26 cellular contexts compared by ENCODE assay signal in genomic region chr12:96293093-96293492, GRCh38.
DNase-seq lines count a peak whose midpoint lies in the region; ATAC-seq, FAIRE-seq and TF ChIP-seq lines count a peak whose summit lies in the region.
"Had no signal": no experiment of that assay in that cellular context is flagged by ENCODE, and none has a peak within 500 bp of the region (broad histone marks: within the 10 kb centered on the region; RNA-seq: fewer than 3 reads in every experiment).

No MANE protein-coding gene starts in this region.

- DNase-seq in WTC11 (ENCODE audit: low spot score) (no peak), K562 (ENCODE audit: extremely low read depth in 1 of 4, low spot score in 3 of 4) (no peak), immature natural killer cell (no peak), H54 (ENCODE audit: insufficient read length, low spot score) (no peak)
- DNase-seq: 8988T; ACHN; BE2C; C1 segment of cervical spinal cord; CD4-positive, alpha-beta memory T cell; CD4-positive, CD25-positive, alpha-beta regulatory T cell; CD8-positive, alpha-beta memory T cell; COR-L47; DMS 273 treated with DMSO at 0.1 percent for 48 hours; DMS153; DMS53; DMS79; DND-41; EL; GDM1 had no signal

- no peaks in the 10 kb centered on the region for H3K9me1 ChIP-seq in K562 (ENCODE audit: control insufficient read depth, insufficient read depth, low read length)

- H3K27me3 Mint-ChIP-seq in WTC11 (ENCODE audit: low read depth) (no peaks in the 10 kb centered on the region), immature natural killer cell (ENCODE audit: low read depth in 3 of 3) (peaks cover 0 to 2% (median 0%) of the 10 kb centered on the region in 3 donors)
- H3K27me3 Mint-ChIP-seq: CD4-positive, alpha-beta memory T cell; CD4-positive, CD25-positive, alpha-beta regulatory T cell; CD8-positive, alpha-beta memory T cell had no signal

- no peak overlapping the region for H2AFZ ChIP-seq in K562 (ENCODE audit: low read depth, low read length)

- BruUV-seq in K562 (replicated peaks; lab: Mats Ljungman, UMichigan): no TSS peak

- CTCF ChIA-PET in WTC11 (lab: Charles Lee): no interaction called here
- CTCF ChIA-PET in K562 (lab: Yijun Ruan, JAX; ENCODE audit: low intra/inter-chr PET ratio): interaction anchor here (0.7 kb wide), 1 partner anchor 11 kb away, joined by 3 read pairs; no protein-coding TSS in a partner anchor

- no peak overlapping the region for H3K27ac Mint-ChIP-seq in WTC11
- H3K27ac Mint-ChIP-seq in immature natural killer cell: peak overlapping the region in 4 of 6 donors; percentile 19 to 67 (median 35)
- H3K27ac Mint-ChIP-seq: CD14-positive monocyte; CD4-positive, CD25-positive, alpha-beta regulatory T cell had no signal

- no peak for TF ChIP-seq EP300 in K562 (IDR thresholded peaks at IDR 0.05; ENCODE audit: low read length)

- H3K4me3 Mint-ChIP-seq in WTC11 (no peak overlapping the region), immature natural killer cell (no peak overlapping the region)
- H3K4me3 Mint-ChIP-seq: CD14-positive monocyte; CD4-positive, alpha-beta memory T cell; CD4-positive, CD25-positive, alpha-beta regulatory T cell; CD8-positive, alpha-beta memory T cell had no signal

- in situ Hi-C loops in K562 (cut with MboI): no loop called here

- H3K4me3 ChIP-seq in K562: no peak overlapping the region
- H3K4me3 ChIP-seq: BLaER1, GM12878 had no signal

- no peaks in the 10 kb centered on the region for H3K9me3 ChIP-seq in K562 (replicated peaks; ENCODE audit: control insufficient read depth, insufficient read depth, low read depth, low read length)
- H3K9me3 ChIP-seq: BE2C, BLaER1 had no signal

- no peak for ATAC-seq in WTC11
- ATAC-seq in K562: no peak
- no peak for ATAC-seq in HG03439 (IDR thresholded peaks at IDR 0.05; ENCODE audit: unreplicated experiment)
- ATAC-seq: GM12878 had no signal

- H3K79me2 ChIP-seq in K562 (ENCODE audit: control insufficient read depth, insufficient read depth, low read length): no peaks in the 10 kb centered on the region

- peaks cover 4% of the 10 kb centered on the region for H3K4me1 Mint-ChIP-seq in WTC11
- peaks cover 21 to 44% of the 10 kb centered on the region in 2 donors for H3K4me1 Mint-ChIP-seq in immature natural killer cell
- H3K4me1 Mint-ChIP-seq: CD14-positive monocyte had no signal

- TF ChIP-seq RAD21 in K562 (CRISPR knock-in tag; conservative IDR thresholded peaks at IDR 0.05 in 1 of 2, IDR thresholded peaks at IDR 0.05 in 1 of 2): no peak

- no peaks in the 10 kb centered on the region for H3K27me3 ChIP-seq in K562 (ENCODE audit: control insufficient read depth in 2 of 2, insufficient read depth in 2 of 2, low read length in 2 of 2)
- H3K27me3 ChIP-seq: BE2C, BLaER1 had no signal

- TF ChIP-seq POLR2A in K562 (conservative IDR thresholded peaks at IDR 0.05) (no peak), H54 (IDR thresholded peaks at IDR 0.05; ENCODE audit: low read depth, low read length) (no peak)

- WGBS in K562 (ENCODE audit: insufficient coverage, low coverage, missing lambda C conversion rate): 100% methylated on average over 2 of the region's 2 CpGs

- H3K36me3 ChIP-seq in K562 (ENCODE audit: control insufficient read depth, insufficient read depth, low read length): peaks cover 63% of the 10 kb centered on the region

- intact Hi-C loops in K562 (cut with micrococcal nuclease): no loop called here

- H3K36me3 Mint-ChIP-seq in WTC11: peaks cover 18% of the 10 kb centered on the region
- peaks cover 11 to 36% (median 14%) of the 10 kb centered on the region in 3 donors for H3K36me3 Mint-ChIP-seq in immature natural killer cell

- H3K27ac ChIP-seq in K562 (ENCODE audit: extremely low read depth, low read depth, low read length): no peak overlapping the region
- H3K27ac ChIP-seq: BLaER1 had no signal

- TF ChIP-seq CTCF in WTC11 (IDR thresholded peaks at IDR 0.05): no peak
- no peak for TF ChIP-seq CTCF in K562 (IDR thresholded peaks at IDR 0.05 in 2 of 3, conservative IDR thresholded peaks at IDR 0.05 in 1 of 3; ENCODE audit: insufficient read depth in 2 of 3, low read depth in 1 of 3, low read length in 3 of 3)

- H3K9ac ChIP-seq in K562 (ENCODE audit: insufficient read depth in 1 of 2, low read depth in 2 of 2, low read length in 2 of 2): no peak overlapping the region
- H3K9ac ChIP-seq: BLaER1 had no signal

- no peaks in the 10 kb centered on the region for H4K20me1 ChIP-seq in K562 (replicated peaks; ENCODE audit: control insufficient read depth, insufficient read depth, low read length)
- H4K20me1 ChIP-seq: BLaER1 had no signal

- no peak for FAIRE-seq in K562 (lab: Jason Lieb, UNC)
- no peak for FAIRE-seq in H54 (lab: Jason Lieb, UNC)
- FAIRE-seq: A204.1, GM12878, GM12892, GM18507 had no signal

- POLR2A ChIA-PET in WTC11 (lab: Charles Lee) (no interaction called here), K562 (lab: Yijun Ruan, JAX) (no interaction called here)

- H3K4me2 ChIP-seq in K562 (ENCODE audit: insufficient read depth, low read length): no peak overlapping the region
- H3K4me2 ChIP-seq: BLaER1 had no signal

- no peaks in the 10 kb centered on the region for H3K4me1 ChIP-seq in K562 (replicated peaks in 1 of 2; ENCODE audit: control insufficient read depth in 2 of 2, insufficient read depth in 2 of 2, low read length in 2 of 2)
- H3K4me1 ChIP-seq: BE2C, BLaER1 had no signal

- H3K9me3 Mint-ChIP-seq in WTC11 (no peaks in the 10 kb centered on the region), immature natural killer cell (no peaks in the 10 kb centered on the region)
- H3K9me3 Mint-ChIP-seq: CD14-positive monocyte; CD4-positive, alpha-beta memory T cell; CD4-positive, CD25-positive, alpha-beta regulatory T cell; CD8-positive, alpha-beta memory T cell had no signal

TF ChIP-seq in WTC11, 78 proteins besides CTCF, POLR2A, EP300 and RAD21:
- no peak for TF ChIP-seq ZSCAN18 (CRISPR knock-in tag; IDR thresholded peaks at IDR 0.05)
- TF ChIP-seq ZNF121 (CRISPR knock-in tag; IDR thresholded peaks at IDR 0.05): peak; percentile 62; the same call in 1 of the 2 replicates
- TF ChIP-seq NFE2L1 (CRISPR knock-in tag; IDR thresholded peaks at IDR 0.05): no peak
- no peak for TF ChIP-seq ZNF317 (CRISPR knock-in tag; IDR thresholded peaks at IDR 0.05; ENCODE audit: borderline replicate concordance, low read depth)
TF ChIP-seq in WTC11: peak in this region for 1.

TF ChIP-seq in K562, 482 proteins besides CTCF, POLR2A, EP300 and RAD21:
- peak; percentile 42; the same call in 1 of the 2 replicates for TF ChIP-seq ZNF121 (CRISPR knock-in tag; conservative IDR thresholded peaks at IDR 0.05)
- peak; percentile 21 for TF ChIP-seq RBM25 (IDR thresholded peaks at IDR 0.05; ENCODE audit: low read depth, low read length, severe bottlenecking)
- no peak for TF ChIP-seq ZNF143 (CRISPR knock-in tag; IDR thresholded peaks at IDR 0.05)
- no peak for TF ChIP-seq ZFP91 (CRISPR knock-in tag; IDR thresholded peaks at IDR 0.05)

Comparison
In these comparisons a context has a peak if more than half of its experiments do, and no peak if none do; other contexts are left out.
1. Of the 49 proteins assayed by ChIP-seq in both K562 and WTC11: peak only in K562: none; only in WTC11: none; in both: ZNF121; in neither: 48.